Comparison of ENCODE assay signal across 7 cellular contexts in the genomic region with DNA sequence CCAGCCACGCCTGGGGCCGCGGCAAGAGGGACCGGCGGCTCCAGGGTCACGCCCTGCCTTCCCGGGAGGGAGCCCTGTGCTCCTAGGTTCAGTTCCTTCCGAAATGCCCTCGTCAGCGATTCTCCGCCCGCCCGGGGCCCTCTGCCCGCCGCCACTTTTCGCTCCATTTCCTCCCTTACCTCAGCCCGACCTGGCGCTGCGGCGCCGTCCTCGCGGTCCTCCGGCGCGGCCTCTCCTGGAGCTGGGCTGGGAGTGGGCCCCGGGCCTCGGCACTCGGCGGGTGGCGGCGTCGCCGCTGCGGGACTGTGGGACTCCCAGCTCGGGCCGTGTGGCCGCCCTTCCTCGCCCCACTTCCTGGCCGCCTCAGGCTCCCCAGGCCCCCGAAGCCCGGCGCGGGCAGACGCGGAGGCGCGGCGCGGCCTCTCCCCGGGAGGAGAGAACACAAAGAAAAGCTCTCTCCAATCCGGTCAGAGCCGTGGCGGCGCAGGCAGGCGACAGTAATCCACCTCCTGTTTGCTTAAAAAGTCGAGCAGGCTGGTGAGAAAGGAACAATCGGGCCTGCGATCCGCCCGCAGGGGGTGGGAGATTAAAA. TPM values are rescaled to one million over a fixed set of nuclear protein-coding genes. Genes with fewer than 3 reads are reported as not detected.
A peak's percentile ranks its signal among the peaks of the same experiment; 100 is the strongest.
DNase-seq lines count a peak whose midpoint lies in the region; ATAC-seq and TF ChIP-seq lines count a peak whose summit lies in the region.

No MANE protein-coding gene starts in this region.

- DNase-seq in GM23338 (ENCODE audit: low spot score) (peak; percentile 85), NCI-H2196 treated with DMSO at 0.1 percent for 48 hours (lab: John Stamatoyannopoulos, UW; ENCODE audit: unreplicated experiment) (peak; percentile 66), left cardiac atrium (peak; percentile 64), retina (peak; percentile 86)
- peak; percentile 39 for DNase-seq in activated naive CD4-positive, alpha-beta T cell treated with anti-CD3 and anti-CD28 coated beads, Interleukin-2, amount 50 U/mL, for 16 hours

- peaks cover 69% of the 10 kb centered on the region for H3K27me3 Mint-ChIP-seq in GM23338 (ENCODE audit: insufficient read depth, low read depth, poor library complexity)

- no peaks in the 10 kb centered on the region for H3K9me2 ChIP-seq in GM23338 (ENCODE audit: insufficient read depth)

- H3K36me3 Mint-ChIP-seq in GM23338 (ENCODE audit: low read depth): peaks cover 2% of the 10 kb centered on the region; the same call in 1 of the 3 replicates

- peaks cover 16% of the 10 kb centered on the region for H3F3A ChIP-seq in GM23338 (replicated peaks; ENCODE audit: low read depth)

- intact Hi-C loops in left cardiac atrium (cut with DNase I): loop anchor here (2.0 to 10.0 kb wide), 3 partner anchors 105 to 142 kb away; no protein-coding TSS in a partner anchor

- H3K4me1 Mint-ChIP-seq in GM23338: peaks cover 45% of the 10 kb centered on the region

- peak; percentile 8 for ATAC-seq in GM23338
- ATAC-seq in left cardiac atrium: peak in 1 of 2 donors; percentile 1
- no peak for ATAC-seq in GM18511 (IDR thresholded peaks at IDR 0.05; ENCODE audit: unreplicated experiment)
- no peak for ATAC-seq in GM21447 (IDR thresholded peaks at IDR 0.05; ENCODE audit: unreplicated experiment)

- H3K27ac ChIP-seq in GM23338 (ENCODE audit: low read depth): peak overlapping the region; percentile 30; the same call in 1 of the 2 replicates

- peak overlapping the region; percentile 52 for H2AFZ ChIP-seq in GM23338

- H3K9me3 Mint-ChIP-seq in GM23338: peaks cover 3% of the 10 kb centered on the region; the same call in 2 of the 3 replicates

- TF ChIP-seq CTCF in GM23338 (conservative IDR thresholded peaks at IDR 0.05; ENCODE audit: low read depth in 2 of 2): no peak

- peaks cover 84% of the 10 kb centered on the region for H3K27me3 ChIP-seq in GM23338 (ENCODE audit: insufficient read depth)

- H3K4me3 ChIP-seq in GM23338: peak overlapping the region; percentile 65

- H3K4me2 ChIP-seq in GM23338: peak overlapping the region; percentile 71

- H3K79me2 ChIP-seq in GM23338 (replicated peaks; ENCODE audit: insufficient read depth): no peaks in the 10 kb centered on the region

- peak overlapping the region; percentile 60 for H3K4me3 Mint-ChIP-seq in GM23338

- H3K27ac Mint-ChIP-seq in GM23338: no peak overlapping the region

- no peaks in the 10 kb centered on the region for H3K36me3 ChIP-seq in GM23338 (ENCODE audit: insufficient read depth)

- peaks cover 7% of the 10 kb centered on the region for H4K20me1 ChIP-seq in GM23338 (replicated peaks; ENCODE audit: insufficient read depth)

- peaks cover 47% of the 10 kb centered on the region for H3K4me1 ChIP-seq in GM23338 (ENCODE audit: insufficient read depth)

TF ChIP-seq in GM23338, 12 proteins besides CTCF, POLR2A, EP300 and RAD21:
- no peak for TF ChIP-seq STAT1 (IDR thresholded peaks at IDR 0.05; ENCODE audit: unreplicated experiment)
- no peak for TF ChIP-seq NANOG (IDR thresholded peaks at IDR 0.05; ENCODE audit: borderline replicate concordance)
- no peak for TF ChIP-seq ZNF331 (CRISPR knock-in tag; IDR thresholded peaks at IDR 0.05; ENCODE audit: low read depth)
- peak; percentile 79 for TF ChIP-seq EZH2 (IDR thresholded peaks at IDR 0.05; ENCODE audit: low read depth, unreplicated experiment)
- no peak for TF ChIP-seq POLR2AphosphoS5 (IDR thresholded peaks at IDR 0.05; ENCODE audit: low read depth)
- TF ChIP-seq, protein P1, sequence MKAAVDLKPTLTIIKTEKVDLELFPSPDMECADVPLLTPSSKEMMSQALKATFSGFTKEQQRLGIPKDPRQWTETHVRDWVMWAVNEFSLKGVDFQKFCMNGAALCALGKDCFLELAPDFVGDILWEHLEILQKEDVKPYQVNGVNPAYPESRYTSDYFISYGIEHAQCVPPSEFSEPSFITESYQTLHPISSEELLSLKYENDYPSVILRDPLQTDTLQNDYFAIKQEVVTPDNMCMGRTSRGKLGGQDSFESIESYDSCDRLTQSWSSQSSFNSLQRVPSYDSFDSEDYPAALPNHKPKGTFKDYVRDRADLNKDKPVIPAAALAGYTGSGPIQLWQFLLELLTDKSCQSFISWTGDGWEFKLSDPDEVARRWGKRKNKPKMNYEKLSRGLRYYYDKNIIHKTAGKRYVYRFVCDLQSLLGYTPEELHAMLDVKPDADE (IDR thresholded peaks at IDR 0.05): no peak
- TF ChIP-seq, protein P2, sequence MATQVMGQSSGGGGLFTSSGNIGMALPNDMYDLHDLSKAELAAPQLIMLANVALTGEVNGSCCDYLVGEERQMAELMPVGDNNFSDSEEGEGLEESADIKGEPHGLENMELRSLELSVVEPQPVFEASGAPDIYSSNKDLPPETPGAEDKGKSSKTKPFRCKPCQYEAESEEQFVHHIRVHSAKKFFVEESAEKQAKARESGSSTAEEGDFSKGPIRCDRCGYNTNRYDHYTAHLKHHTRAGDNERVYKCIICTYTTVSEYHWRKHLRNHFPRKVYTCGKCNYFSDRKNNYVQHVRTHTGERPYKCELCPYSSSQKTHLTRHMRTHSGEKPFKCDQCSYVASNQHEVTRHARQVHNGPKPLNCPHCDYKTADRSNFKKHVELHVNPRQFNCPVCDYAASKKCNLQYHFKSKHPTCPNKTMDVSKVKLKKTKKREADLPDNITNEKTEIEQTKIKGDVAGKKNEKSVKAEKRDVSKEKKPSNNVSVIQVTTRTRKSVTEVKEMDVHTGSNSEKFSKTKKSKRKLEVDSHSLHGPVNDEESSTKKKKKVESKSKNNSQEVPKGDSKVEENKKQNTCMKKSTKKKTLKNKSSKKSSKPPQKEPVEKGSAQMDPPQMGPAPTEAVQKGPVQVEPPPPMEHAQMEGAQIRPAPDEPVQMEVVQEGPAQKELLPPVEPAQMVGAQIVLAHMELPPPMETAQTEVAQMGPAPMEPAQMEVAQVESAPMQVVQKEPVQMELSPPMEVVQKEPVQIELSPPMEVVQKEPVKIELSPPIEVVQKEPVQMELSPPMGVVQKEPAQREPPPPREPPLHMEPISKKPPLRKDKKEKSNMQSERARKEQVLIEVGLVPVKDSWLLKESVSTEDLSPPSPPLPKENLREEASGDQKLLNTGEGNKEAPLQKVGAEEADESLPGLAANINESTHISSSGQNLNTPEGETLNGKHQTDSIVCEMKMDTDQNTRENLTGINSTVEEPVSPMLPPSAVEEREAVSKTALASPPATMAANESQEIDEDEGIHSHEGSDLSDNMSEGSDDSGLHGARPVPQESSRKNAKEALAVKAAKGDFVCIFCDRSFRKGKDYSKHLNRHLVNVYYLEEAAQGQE (IDR thresholded peaks at IDR 0.05; ENCODE audit: unreplicated experiment): no peak
- TF ChIP-seq EZH2phosphoT487 (IDR thresholded peaks at IDR 0.05; ENCODE audit: unreplicated experiment): no peak
- no peak for TF ChIP-seq ZNF114 (CRISPR knock-in tag; IDR thresholded peaks at IDR 0.05)
TF ChIP-seq in GM23338: peak in this region for 1.

RNA-seq across cellular contexts. Expression of a gene that starts 1.6 kb away (rescaled TPM):
- 1.1 and 1.8 TPM in 2 replicates for total RNA-seq in GM23338 (2014; rRNA removed; shearing (Covaris generic))
- 0.17 and 0.24 TPM in 2 replicates for polyA plus RNA-seq in GM23338 (2016; fragmentation: Nextera tagmentation; extraction: Ambion mirVana)
- 1 to 10 TPM; 8.3 to 9.9 TPM for total RNA-seq in left cardiac atrium
